ENCODE assay signal across 8 cellular contexts in genomic region chr18:79951545-79952456, GRCh38. TPM values are rescaled to one million over a fixed set of nuclear protein-coding genes. Genes with fewer than 3 reads are reported as not detected.
A peak's percentile ranks its signal among the peaks of the same experiment; 100 is the strongest.
DNase-seq lines count a peak whose midpoint lies in the region; ATAC-seq and TF ChIP-seq lines count a peak whose summit lies in the region.

Gene SLC66A2, minus strand, starts transcription at chr18:79951653. Its CDS starts 727 bp downstream, at chr18:79950926.

- H3K4me3 ChIP-seq in HAP-1 (peak within 1 kb of the TSS; percentile 56), right atrium auricular region (peak within 1 kb of the TSS; percentile 97 to 99), uterus (peak within 1 kb of the TSS; percentile 70 to 99)

- peak; percentile 70 for DNase-seq in GM04504 (ENCODE audit: low read depth)
- peak; percentile 79 to 96 for DNase-seq in HAP-1 (ENCODE audit: low spot score in 2 of 2)
- peak; percentile 73 for DNase-seq in MV-4-11 (lab: John Stamatoyannopoulos, UW)
- peak; percentile 92 to 97 (median 97) for DNase-seq in T-helper 17 cell
- DNase-seq in amniotic stem cell (lab: John Stamatoyannopoulos, UW) = peak; percentile 69
- DNase-seq in right atrium auricular region (ENCODE audit: low spot score) = peak; percentile 89
- DNase-seq in putamen (ENCODE audit: low spot score) = peak; percentile 90
- DNase-seq in uterus = peak; percentile 89 to 95

- ATAC-seq in T-helper 17 cell = peak; percentile 94

- no peaks in the 10 kb centered on the region for H3K36me3 Mint-ChIP-seq in T-helper 17 cell (ENCODE audit: low read depth)

- peak within 1 kb of the TSS; percentile 87 for H3K4me3 Mint-ChIP-seq in T-helper 17 cell

- H3K4me1 ChIP-seq in HAP-1 = peaks cover 5% of the 10 kb centered on the region; the same call in 1 of the 2 replicates
- H3K4me1 ChIP-seq in right atrium auricular region = peaks cover 0 to 48% of the 10 kb centered on the region in 2 donors
- H3K4me1 ChIP-seq in uterus = peaks cover 0 to 10% of the 10 kb centered on the region in 2 donors

- H3K27ac ChIP-seq in right atrium auricular region (peak within 1 kb of the TSS; percentile 86 to 93), uterus (peak within 1 kb of the TSS; percentile 66 to 69)

- H3K36me3 ChIP-seq in HAP-1 (replicated peaks) (peaks cover 8% of the 10 kb centered on the region), right atrium auricular region (no peaks in the 10 kb centered on the region), uterus (no peaks in the 10 kb centered on the region)

- no peaks in the 10 kb centered on the region for H3K27me3 ChIP-seq in HAP-1 (ENCODE audit: low read depth)
- H3K27me3 ChIP-seq in right atrium auricular region = no peaks in the 10 kb centered on the region
- H3K27me3 ChIP-seq in uterus = no peaks in the 10 kb centered on the region

- no peaks in the 10 kb centered on the region for H3K9me3 ChIP-seq in HAP-1
- H3K9me3 ChIP-seq in T-helper 17 cell (ENCODE audit: control insufficient read depth, low read length, poor library complexity, severe bottlenecking) = no peaks in the 10 kb centered on the region
- no peaks in the 10 kb centered on the region for H3K9me3 ChIP-seq in right atrium auricular region
- H3K9me3 ChIP-seq in uterus = no peaks in the 10 kb centered on the region

- peaks cover 20% of the 10 kb centered on the region for H3K4me1 Mint-ChIP-seq in T-helper 17 cell

- TF ChIP-seq CTCF in right atrium auricular region (IDR thresholded peaks at IDR 0.05) (no peak), uterus (IDR thresholded peaks at IDR 0.05) (no peak)

- in situ Hi-C loops in HAP-1 (cut with MboI; ENCODE audit: low sequenced_read_pairs) = no loop called here

- peak; percentile 51 to 82 for TF ChIP-seq POLR2A in uterus (IDR thresholded peaks at IDR 0.05)

- no peaks in the 10 kb centered on the region for H3K27me3 Mint-ChIP-seq in T-helper 17 cell

- intact Hi-C loops in uterus (cut with DNase I; ENCODE audit: low total_unique reads) = no loop called here

- peak within 1 kb of the TSS; percentile 83 for H3K27ac Mint-ChIP-seq in T-helper 17 cell

RNA-seq across cellular contexts. Expression of gene SLC66A2, which starts in this region (rescaled TPM):
- total RNA-seq in T-helper 17 cell (10 to 100 TPM; 43.6 to 56.9 TPM), right atrium auricular region (10 to 100 TPM; 21.4 to 22.9 TPM), uterus (10 to 100 TPM; 20.3 to 42.5 (median 32.5) TPM)

Comparison
In these comparisons a context has a peak if more than half of its experiments do, and no peak if none do; other contexts are left out.
1. Peak in every context shown above with its lines: DNase-seq, ATAC-seq, H3K4me3 ChIP-seq and H3K27ac ChIP-seq.